ENCODE assay signal across 23 cellular contexts in genomic region chr6:16095180-16095579, GRCh38.
"Had no signal": no experiment of that assay in that cellular context is flagged by ENCODE, and none has a peak within 500 bp of the region (broad histone marks: within the 10 kb centered on the region; RNA-seq: fewer than 3 reads in every experiment).

No MANE protein-coding gene starts in this region.

- H3K4me1 ChIP-seq: adrenal gland had no signal

- H3K36me3 ChIP-seq: adrenal gland, WERI-Rb-1 had no signal

- H3K27me3 ChIP-seq: adrenal gland had no signal

- ATAC-seq: activated T-helper 17 cell treated with anti-CD3 and anti-CD28 coated beads, Interleukin-2, amount 50 U/mL, for 72 hours; T-cell had no signal

- DNase-seq: activated CD4-positive, alpha-beta memory T cell treated with anti-CD3 and anti-CD28 coated beads for 36 hours; activated CD4-positive, alpha-beta T cell treated with anti-CD3 and anti-CD28 coated beads, Interleukin-2, amount 10 ng/mL, durations not matched to agents 7 days and 5 days; activated gamma-delta T cell; activated naive CD4-positive, alpha-beta T cell treated with anti-CD3 and anti-CD28 coated beads for 36 hours; activated T-cell treated with anti-CD3 and anti-CD28 coated beads for 4 hours; activated T-cell treated with anti-CD3 and anti-CD28 coated beads, Interleukin-2, amount 50 U/mL, for 48 hours; adrenal gland; anterior cingulate cortex; cerebellar nuclear complex; Karpas-422; MM.1S; NCI-H1048; NCI-H146; NCI-H187 treated with DMSO at 0.1 percent for 48 hours; NCI-H2081 treated with DMSO at 0.1 percent for 48 hours; NCI-H2227 treated with DMSO at 0.1 percent for 48 hours; NCI-H510A; NCI-H526 treated with DMSO at 0.1 percent for 48 hours; NCI-H82; SIG-M5; T-cell; WERI-Rb-1 had no signal

- H3K9me3 ChIP-seq: adrenal gland had no signal

- H3K4me3 ChIP-seq: adrenal gland had no signal

- H3K27ac ChIP-seq: adrenal gland, WERI-Rb-1 had no signal
